11 cellular contexts compared by ENCODE assay signal in the genomic region with DNA sequence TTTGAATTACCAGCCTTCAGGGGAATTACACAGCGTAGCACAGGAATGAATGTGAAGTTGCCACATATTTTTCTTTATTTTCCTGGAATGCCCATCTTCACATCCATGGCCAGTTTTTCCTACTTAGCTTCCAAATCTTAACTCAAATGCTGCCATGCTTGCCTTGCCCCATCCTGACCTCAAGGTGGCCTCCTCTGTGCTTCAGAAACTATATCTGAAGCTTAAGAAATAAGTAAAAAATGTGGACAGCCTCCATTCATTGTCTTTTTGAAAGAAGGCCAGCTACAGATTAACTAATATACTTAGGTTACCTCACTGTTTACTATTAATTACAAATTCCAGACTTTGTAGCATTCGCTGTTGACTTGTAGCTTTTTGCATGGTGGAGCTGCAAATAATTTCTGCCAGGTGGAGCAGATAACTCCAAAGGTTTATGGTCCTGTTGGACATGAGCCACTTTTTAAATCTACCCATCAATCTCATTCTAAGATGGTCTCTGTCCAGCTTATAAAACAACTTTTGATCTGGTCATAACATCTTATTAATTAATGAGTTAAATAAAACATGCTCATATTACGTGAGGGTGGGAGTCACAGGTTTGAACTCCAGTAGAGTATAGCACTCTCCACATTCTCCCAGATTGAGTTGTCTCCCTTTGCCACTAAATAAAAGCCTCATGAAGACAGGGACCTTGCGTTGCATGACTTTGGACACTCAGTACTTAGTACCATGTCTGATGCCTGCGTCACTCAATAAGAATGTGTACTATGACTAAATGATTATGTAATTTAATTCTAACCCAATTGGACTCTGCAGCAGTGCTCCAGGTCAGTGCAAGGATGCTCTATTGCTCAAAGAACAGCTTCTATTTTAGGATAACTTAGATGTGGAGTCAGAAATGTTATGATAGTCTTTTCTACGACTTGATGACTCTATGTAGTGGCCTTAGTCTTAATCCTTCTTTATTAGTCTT.
DNase-seq lines count a peak whose midpoint lies in the region; ATAC-seq and TF ChIP-seq lines count a peak whose summit lies in the region.
"Had no signal": no experiment of that assay in that cellular context is flagged by ENCODE, and none has a peak within 500 bp of the region (broad histone marks: within the 10 kb centered on the region; RNA-seq: fewer than 3 reads in every experiment).

No MANE protein-coding gene starts in this region.

- H3K9me3 Mint-ChIP-seq in stimulated activated naive B cell treated with anti-CD40 and anti-IgM and Interleukin-4, amounts not matched to agents 10 μg/mL and 1 μg/mL and 100 μg/mL, for 72 hours: no peaks in the 10 kb centered on the region
- H3K9me3 Mint-ChIP-seq in activated naive CD8-positive, alpha-beta T cell treated with anti-CD3 and anti-CD28 coated beads, Interleukin-2, amount 50 U/mL, for 24 hours: no peaks in the 10 kb centered on the region
- H3K9me3 Mint-ChIP-seq: activated naive CD4-positive, alpha-beta T cell treated with anti-CD3 and anti-CD28 coated beads, Interleukin-2, amount 50 U/mL, for 24 hours had no signal

- no peak overlapping the region for H3K27ac Mint-ChIP-seq in stimulated activated naive B cell treated with anti-CD40 and anti-IgM and Interleukin-4, amounts not matched to agents 10 μg/mL and 1 μg/mL and 100 μg/mL, for 72 hours
- H3K27ac Mint-ChIP-seq in activated naive CD8-positive, alpha-beta T cell treated with anti-CD3 and anti-CD28 coated beads, Interleukin-2, amount 50 U/mL, for 24 hours: no peak overlapping the region
- H3K27ac Mint-ChIP-seq: activated naive CD4-positive, alpha-beta T cell treated with anti-CD3 and anti-CD28 coated beads, Interleukin-2, amount 50 U/mL, for 24 hours had no signal

- no peak overlapping the region for H3K4me3 Mint-ChIP-seq in stimulated activated naive B cell treated with anti-CD40 and anti-IgM and Interleukin-4, amounts not matched to agents 10 μg/mL and 1 μg/mL and 100 μg/mL, for 72 hours
- H3K4me3 Mint-ChIP-seq in activated naive CD8-positive, alpha-beta T cell treated with anti-CD3 and anti-CD28 coated beads, Interleukin-2, amount 50 U/mL, for 24 hours: no peak overlapping the region
- H3K4me3 Mint-ChIP-seq: activated naive CD4-positive, alpha-beta T cell treated with anti-CD3 and anti-CD28 coated beads, Interleukin-2, amount 50 U/mL, for 24 hours had no signal

- no peak for ATAC-seq in stimulated activated naive B cell treated with anti-CD40 and anti-IgM and Interleukin-4, amounts not matched to agents 10 μg/mL and 1 μg/mL and 100 μg/mL, for 72 hours (replicated peaks)
- no peak for ATAC-seq in activated naive CD8-positive, alpha-beta T cell treated with anti-CD3 and anti-CD28 coated beads, Interleukin-2, amount 50 U/mL, for 24 hours
- ATAC-seq: A549 had no signal

- H3K9ac ChIP-seq in parathyroid adenoma: no peak overlapping the region

- H3K4me3 ChIP-seq in parathyroid adenoma (ENCODE audit: low read depth, low read length): no peak overlapping the region
- H3K4me3 ChIP-seq: A549 had no signal

- H3K27me3 ChIP-seq in parathyroid adenoma (ENCODE audit: control insufficient read depth, insufficient read depth, low read length): no peaks in the 10 kb centered on the region

- H3K36me3 Mint-ChIP-seq in stimulated activated naive B cell treated with anti-CD40 and anti-IgM and Interleukin-4, amounts not matched to agents 10 μg/mL and 1 μg/mL and 100 μg/mL, for 72 hours: no peaks in the 10 kb centered on the region
- no peaks in the 10 kb centered on the region for H3K36me3 Mint-ChIP-seq in activated naive CD8-positive, alpha-beta T cell treated with anti-CD3 and anti-CD28 coated beads, Interleukin-2, amount 50 U/mL, for 24 hours (ENCODE audit: low read depth)
- H3K36me3 Mint-ChIP-seq: activated naive CD4-positive, alpha-beta T cell treated with anti-CD3 and anti-CD28 coated beads, Interleukin-2, amount 50 U/mL, for 24 hours had no signal

- H3K4me1 Mint-ChIP-seq in stimulated activated naive B cell treated with anti-CD40 and anti-IgM and Interleukin-4, amounts not matched to agents 10 μg/mL and 1 μg/mL and 100 μg/mL, for 72 hours: no peaks in the 10 kb centered on the region
- no peaks in the 10 kb centered on the region for H3K4me1 Mint-ChIP-seq in activated naive CD8-positive, alpha-beta T cell treated with anti-CD3 and anti-CD28 coated beads, Interleukin-2, amount 50 U/mL, for 24 hours
- H3K4me1 Mint-ChIP-seq: activated naive CD4-positive, alpha-beta T cell treated with anti-CD3 and anti-CD28 coated beads, Interleukin-2, amount 50 U/mL, for 24 hours had no signal

- H3K9me3 ChIP-seq in parathyroid adenoma (ENCODE audit: control insufficient read depth, low read length): no peaks in the 10 kb centered on the region
- H3K9me3 ChIP-seq: A549 had no signal

- no peak overlapping the region for H3K27ac ChIP-seq in parathyroid adenoma

- peaks cover 0 to 7% of the 10 kb centered on the region in 2 donors for H3K27me3 Mint-ChIP-seq in stimulated activated naive B cell treated with anti-CD40 and anti-IgM and Interleukin-4, amounts not matched to agents 10 μg/mL and 1 μg/mL and 100 μg/mL, for 72 hours
- H3K27me3 Mint-ChIP-seq in activated naive CD8-positive, alpha-beta T cell treated with anti-CD3 and anti-CD28 coated beads, Interleukin-2, amount 50 U/mL, for 24 hours: peaks cover 11% of the 10 kb centered on the region

- DNase-seq in NCI-H1092 treated with DMSO at 0.1 percent for 48 hours (lab: John Stamatoyannopoulos, UW): peak; percentile 3
- no peak for DNase-seq in NCI-H1092 (lab: John Stamatoyannopoulos, UW)
- peak; percentile 23 for DNase-seq in NAMALWA (ENCODE audit: low spot score)
- peak; percentile 61 for DNase-seq in dermis blood vessel endothelial cell
- DNase-seq in stimulated activated naive B cell treated with anti-CD40 and anti-IgM and Interleukin-4, amounts not matched to agents 10 μg/mL and 1 μg/mL and 100 μg/mL, for 72 hours: no peak
- DNase-seq in SW480 (ENCODE audit: low spot score): no peak
- no peak for DNase-seq in activated naive CD8-positive, alpha-beta T cell treated with anti-CD3 and anti-CD28 coated beads, Interleukin-2, amount 50 U/mL, for 24 hours
- DNase-seq: NCI-H2171 had no signal

- TF ChIP-seq CTCF in parathyroid adenoma (IDR thresholded peaks at IDR 0.05): peak; percentile 54

- no peaks in the 10 kb centered on the region for H3K79me2 ChIP-seq in parathyroid adenoma

- no peaks in the 10 kb centered on the region for H3K4me1 ChIP-seq in parathyroid adenoma

- H3K36me3 ChIP-seq in parathyroid adenoma (ENCODE audit: control insufficient read depth, insufficient read depth, low read length): no peaks in the 10 kb centered on the region

- H2AFZ ChIP-seq in parathyroid adenoma: no peak overlapping the region

- no peak overlapping the region for H3K4me2 ChIP-seq in parathyroid adenoma (ENCODE audit: low read length)
- H3K4me2 ChIP-seq: A549 had no signal

Comparison
In these comparisons a context has a peak if more than half of its experiments do, and no peak if none do; other contexts are left out.
1. DNase-seq: peak in NCI-H1092 treated with DMSO at 0.1 percent for 48 hours (single experiment), NAMALWA (single experiment) and dermis blood vessel endothelial cell (single experiment); none in NCI-H1092 (single experiment), stimulated activated naive B cell treated with anti-CD40 and anti-IgM and Interleukin-4, amounts not matched to agents 10 μg/mL and 1 μg/mL and 100 μg/mL, for 72 hours (single experiment), SW480 (single experiment) and activated naive CD8-positive, alpha-beta T cell treated with anti-CD3 and anti-CD28 coated beads, Interleukin-2, amount 50 U/mL, for 24 hours (single experiment).